In genomic region chr4:160193787-160194186, GRCh38 we compare ENCODE assay signal across 8 cellular contexts.
"Had no signal": no experiment of that assay in that cellular context is flagged by ENCODE, and none has a peak within 500 bp of the region (broad histone marks: within the 10 kb centered on the region; RNA-seq: fewer than 3 reads in every experiment).

No MANE protein-coding gene starts in this region.

- H3K4me2 ChIP-seq: KMS-11 had no signal

- H3K4me3 Mint-ChIP-seq: IgD-negative memory B cell had no signal

- ATAC-seq: HepG2 had no signal

- H3K4me3 ChIP-seq: HAP-1 had no signal

- H3K27me3 Mint-ChIP-seq: IgD-negative memory B cell had no signal

- H3K27ac ChIP-seq: HL-60, KMS-11 had no signal

- H3K36me3 ChIP-seq: HAP-1 had no signal

- H3K27ac Mint-ChIP-seq: IgD-negative memory B cell had no signal

- DNase-seq: GOT3, KBM-7 had no signal

- H3K4me1 ChIP-seq: HAP-1 had no signal

- H3K36me3 Mint-ChIP-seq: IgD-negative memory B cell had no signal

- H3K4me1 Mint-ChIP-seq: IgD-negative memory B cell had no signal

- FAIRE-seq: H54, HepG2 had no signal

- H3K9me3 ChIP-seq: HAP-1 had no signal

- H3K9ac ChIP-seq: KMS-11 had no signal
